8 cellular contexts compared by ENCODE assay signal in the genomic region with DNA sequence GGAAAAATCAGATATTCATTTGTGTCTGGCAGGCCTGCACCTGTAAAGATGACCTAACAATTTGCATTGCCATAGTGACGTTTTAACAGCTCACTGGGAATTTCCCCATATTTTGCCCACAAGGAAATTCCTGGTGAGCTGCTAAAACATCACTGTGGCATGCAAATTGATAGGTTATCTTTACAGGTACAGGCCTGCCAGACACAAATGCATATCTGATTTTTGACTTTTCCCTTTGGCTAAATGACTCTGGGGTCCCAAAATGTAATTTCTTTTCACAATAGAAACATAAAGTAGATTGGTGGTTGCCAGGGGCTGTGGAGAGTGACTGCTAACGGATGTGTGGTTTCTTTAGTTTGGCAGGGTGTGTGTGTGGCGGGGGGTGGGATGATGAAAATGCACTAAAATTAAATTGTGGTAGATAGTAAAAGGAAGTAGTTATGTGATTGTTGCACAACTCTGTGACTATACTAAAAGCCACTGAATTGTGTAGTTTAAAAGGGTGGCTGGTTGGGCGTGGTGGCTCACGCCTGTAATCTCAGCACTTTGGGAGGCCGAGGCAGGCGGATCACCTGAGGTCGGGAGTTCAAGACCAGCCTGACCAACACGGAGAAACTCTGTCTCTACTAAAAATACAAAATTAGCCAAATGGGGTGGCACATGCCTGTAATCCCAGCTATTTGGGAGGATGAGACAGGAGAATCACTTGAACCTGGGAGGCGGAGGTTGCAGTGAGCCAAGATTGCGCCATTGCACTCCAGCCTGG. TPM values are rescaled to one million over a fixed set of nuclear protein-coding genes. Genes with fewer than 3 reads are reported as not detected.
DNase-seq lines count a peak whose midpoint lies in the region; TF ChIP-seq lines count a peak whose summit lies in the region.

No MANE protein-coding gene starts in this region.

- H3K9ac ChIP-seq in GM23248, result no peak overlapping the region
- peak overlapping the region; percentile 46; the same call in 1 of the 2 replicates for H3K9ac ChIP-seq in MM.1S (ENCODE audit: low read length)

- H3K36me3 ChIP-seq in GM06990 (ENCODE audit: control insufficient read depth, insufficient read depth, low read length) (no peaks in the 10 kb centered on the region), GM23248 (ENCODE audit: low read depth) (no peaks in the 10 kb centered on the region), MM.1S (replicated peaks; ENCODE audit: insufficient read depth, low read length) (no peaks in the 10 kb centered on the region)

- H3K4me3 ChIP-seq in GM06990 (replicated peaks; ENCODE audit: low read depth, low read length) (no peak overlapping the region), GM23248 (no peak overlapping the region), MM.1S (ENCODE audit: low read length) (0 out of 2 replicates have a peak overlapping the region, but pooled peaks have one; percentile 19)

- TF ChIP-seq CTCF in GM06990 (IDR thresholded peaks at IDR 0.05; ENCODE audit: insufficient read depth, low read length, poor library complexity, severe bottlenecking) (no peak), MM.1S (IDR thresholded peaks at IDR 0.05; ENCODE audit: low read length) (no peak)

- DNase-seq in GM06990 (ENCODE audit: extremely low read depth, insufficient read length) (peak; percentile 78), GM23248 (peak; percentile 36), MM.1S (peak; percentile 79), germinal center (ENCODE audit: low spot score) (peak; percentile 13), C1 segment of cervical spinal cord (lab: John Stamatoyannopoulos, UW) (no peak), NCI-H1417 treated with DMSO at 0.1 percent for 48 hours (lab: John Stamatoyannopoulos, UW) (no peak)
- DNase-seq in activated CD4-positive, alpha-beta T cell treated with anti-CD3 and anti-CD28 coated beads, Interleukin-2, amount 50 U/mL, for 48 hours, result peak; percentile 43 to 58
- DNase-seq in stimulated activated naive CD4-positive, alpha-beta T cell treated with Interleukin-2 at 50 U/mL for 16 hours (lab: John Stamatoyannopoulos, UW), result peak; percentile 32

- H3K4me1 ChIP-seq in GM23248 (ENCODE audit: insufficient read depth) (no peaks in the 10 kb centered on the region), MM.1S (ENCODE audit: low read length) (peaks cover 22% of the 10 kb centered on the region)

- H3K27me3 ChIP-seq in GM06990 (replicated peaks; ENCODE audit: control insufficient read depth, insufficient read depth, low read length) (no peaks in the 10 kb centered on the region), GM23248 (replicated peaks; ENCODE audit: insufficient read depth) (0 out of 2 replicates have a peak, but pooled peaks cover 3% of the 10 kb centered on the region), MM.1S (replicated peaks; ENCODE audit: insufficient read depth, low read length) (no peaks in the 10 kb centered on the region)

- H3K79me2 ChIP-seq in GM23248 (ENCODE audit: insufficient read depth), result no peaks in the 10 kb centered on the region
- H3K79me2 ChIP-seq in MM.1S (ENCODE audit: low read length), result no peaks in the 10 kb centered on the region

- H3K4me2 ChIP-seq in GM23248 (ENCODE audit: unreplicated experiment) (no peak overlapping the region), MM.1S (ENCODE audit: low read depth, low read length) (peak overlapping the region; percentile 77)

- H3K27ac ChIP-seq in GM23248 (no peak overlapping the region), MM.1S (ENCODE audit: low read length) (peak overlapping the region; percentile 96)

- no peak overlapping the region for H2AFZ ChIP-seq in GM23248
- peak overlapping the region; percentile 69 for H2AFZ ChIP-seq in MM.1S (ENCODE audit: low read length)

- no peaks in the 10 kb centered on the region for H4K20me1 ChIP-seq in GM23248 (ENCODE audit: insufficient read depth)
- H4K20me1 ChIP-seq in MM.1S (ENCODE audit: insufficient read depth, low read length), result no peaks in the 10 kb centered on the region

- H3F3A ChIP-seq in GM23248 (ENCODE audit: insufficient read depth) (no peaks in the 10 kb centered on the region), MM.1S (ENCODE audit: insufficient read depth, low read length) (peaks cover 9% of the 10 kb centered on the region; the same call in 1 of the 2 replicates)

- in situ Hi-C loops in GM23248 (cut with MboI), result no loop called here

- H3K9me2 ChIP-seq in GM23248 (ENCODE audit: insufficient read depth) (no peaks in the 10 kb centered on the region), MM.1S (replicated peaks; ENCODE audit: insufficient read depth, low read length) (no peaks in the 10 kb centered on the region)

- H3K9me3 ChIP-seq in GM23248 (ENCODE audit: low read depth), result no peaks in the 10 kb centered on the region
- no peaks in the 10 kb centered on the region for H3K9me3 ChIP-seq in MM.1S (replicated peaks; ENCODE audit: insufficient read depth, low read length)

- WGBS in GM23248 (ENCODE audit: low coverage in 1 of 2, low lambda C conversion rate in 2 of 2, missing lambda C conversion rate in 2 of 2), 2 experiments, result 70 to 73% methylated on average over 11 of the region's 11 CpGs

RNA-seq across cellular contexts. Expression of a gene that starts 18.5 kb away (rescaled TPM):
- total RNA-seq in GM23248 (2014; rRNA removed; shearing (Covaris generic)), result 35.9 and 53.9 TPM in 2 replicates
- 58.8 and 64.1 TPM in 2 replicates for polyA plus RNA-seq in GM23248 (2016; fragmentation: Nextera tagmentation; extraction: Ambion mirVana)

RNA-seq across cellular contexts. Expression of a gene that starts 54.8 kb away (rescaled TPM):
- total RNA-seq in GM23248 (2014; rRNA removed; shearing (Covaris generic)), result 124 and 145 TPM in 2 replicates
- 139 and 140 TPM in 2 replicates for polyA plus RNA-seq in GM23248 (2016; fragmentation: Nextera tagmentation; extraction: Ambion mirVana)

Comparison
In these comparisons a context has a peak if more than half of its experiments do, and no peak if none do; other contexts are left out.
1. DNase-seq: peak in GM06990 (single experiment), GM23248 (single experiment), MM.1S (single experiment), activated CD4-positive, alpha-beta T cell treated with anti-CD3 and anti-CD28 coated beads, Interleukin-2, amount 50 U/mL, for 48 hours (2 of 2), germinal center (single experiment) and stimulated activated naive CD4-positive, alpha-beta T cell treated with Interleukin-2 at 50 U/mL for 16 hours (single experiment); none in C1 segment of cervical spinal cord (0 of 14) and NCI-H1417 treated with DMSO at 0.1 percent for 48 hours (single experiment).